28 cellular contexts compared by ENCODE assay signal in genomic region chr2:215143458-215143857, GRCh38. TPM values are rescaled to one million over a fixed set of nuclear protein-coding genes. Genes with fewer than 3 reads are reported as not detected.
"Had no signal": no experiment of that assay in that cellular context is flagged by ENCODE, and none has a peak within 500 bp of the region (broad histone marks: within the 10 kb centered on the region; RNA-seq: fewer than 3 reads in every experiment).

No MANE protein-coding gene starts in this region.

- H2AFZ ChIP-seq: neural progenitor cell, parathyroid adenoma had no signal

- H3K27me3 ChIP-seq: neural progenitor cell, ovary, right lobe of liver, sigmoid colon, stomach, thyroid gland, tibial nerve, upper lobe of left lung, vagina had no signal

- ATAC-seq: psoas muscle; right cardiac atrium; right lobe of liver; stimulated activated effector memory CD8-positive, alpha-beta T cell treated with anti-CD3 and anti-CD28 coated beads, Interleukin-12 subunit alpha, Interleukin-12 subunit beta, amount 100 ng/mL, for 72 hours; stimulated activated naive B cell treated with anti-CD40 and anti-IgM and Interleukin-4, amounts not matched to agents 10 μg/mL and 1 μg/mL and 100 μg/mL, for 72 hours had no signal

- H3K9ac ChIP-seq: neural progenitor cell, parathyroid adenoma had no signal

- H3K27ac ChIP-seq: neural progenitor cell, ovary, parathyroid adenoma, psoas muscle, right lobe of liver, sigmoid colon, stomach, thoracic aorta, thyroid gland, tibial nerve, upper lobe of left lung, vagina had no signal

- DNase-seq: occipital lobe; ovary; posterior cingulate gyrus; psoas muscle; right cardiac atrium; right lobe of liver; sigmoid colon; small intestine; stimulated activated CD4-positive, alpha-beta T cell treated with anti-CD3 and anti-CD28 coated beads, Interleukin-15, amount 100 ng/mL, for 24 hours; stimulated activated CD4-positive, alpha-beta T cell treated with anti-CD3 and anti-CD28 coated beads, Interleukin-2, amount 100 ng/mL, for 24 hours; stimulated activated CD4-positive, alpha-beta T cell treated with anti-CD3 and anti-CD28 coated beads, Interleukin-2, amount 100 ng/mL, for 48 hours; stimulated activated CD4-positive, alpha-beta T cell treated with anti-CD3 and anti-CD28 coated beads, Interleukin-4, amount 100 ng/mL, for 24 hours; stimulated activated naive B cell treated with anti-CD40 and anti-IgM and Interleukin-4, amounts not matched to agents 10 μg/mL and 1 μg/mL and 100 μg/mL, for 72 hours; stimulated activated naive CD4-positive, alpha-beta T cell treated with Interleukin-2 at 50 U/mL for 16 hours; stomach; thyroid gland; trophoblast cell; upper lobe of left lung had no signal

- H3K4me3 ChIP-seq: neural progenitor cell, ovary, psoas muscle, right lobe of liver, sigmoid colon, stomach, thoracic aorta, thyroid gland, tibial nerve, upper lobe of left lung, vagina had no signal

- H3K4me2 ChIP-seq: neural progenitor cell had no signal

- FAIRE-seq: small intestine, urothelium cell line had no signal

- H3K9me3 ChIP-seq: ovary, psoas muscle, right lobe of liver, sigmoid colon, stomach, thoracic aorta, thyroid gland, tibial nerve, upper lobe of left lung, vagina had no signal

- H3K36me3 ChIP-seq: neural progenitor cell, ovary, right lobe of liver, sigmoid colon, stomach, thoracic aorta, thyroid gland, tibial nerve, upper lobe of left lung, vagina had no signal

- H3K79me2 ChIP-seq: parathyroid adenoma had no signal

- H3K4me1 ChIP-seq: neural progenitor cell, parathyroid adenoma, psoas muscle, right lobe of liver, sigmoid colon, stomach, thyroid gland, tibial nerve, upper lobe of left lung, vagina had no signal

RNA-seq across cellular contexts. Expression of gene ABCA12, which starts 5.0 kb away (rescaled TPM):
- total RNA-seq: psoas muscle, right cardiac atrium, right lobe of liver, skeletal muscle tissue, subcutaneous adipose tissue, thyroid gland, tibial nerve had no signal
- polyA plus RNA-seq: neural cell, psoas muscle, right cardiac atrium had no signal
